8 cellular contexts compared by ENCODE assay signal in genomic region chr2:240560480-240561324, GRCh38. TPM values are rescaled to one million over a fixed set of nuclear protein-coding genes. Genes with fewer than 3 reads are reported as not detected.
DNase-seq lines count a peak whose midpoint lies in the region; ATAC-seq and TF ChIP-seq lines count a peak whose summit lies in the region.

No MANE protein-coding gene starts in this region.

- H3K9me3 ChIP-seq in SJSA1 (replicated peaks) (no peaks in the 10 kb centered on the region), gastroesophageal sphincter (no peaks in the 10 kb centered on the region), suprapubic skin (no peaks in the 10 kb centered on the region)

- TF ChIP-seq POLR2A in gastroesophageal sphincter (IDR thresholded peaks at IDR 0.05) (peak; percentile 72 to 80), suprapubic skin (IDR thresholded peaks at IDR 0.05) (peak; percentile 7 to 54)

- H3K27me3 Mint-ChIP-seq in activated naive CD4-positive, alpha-beta T cell treated with anti-CD3 and anti-CD28 coated beads for 36 hours (ENCODE audit: low read depth): no peaks in the 10 kb centered on the region

- H3K27me3 ChIP-seq in SJSA1 (replicated peaks) (no peaks in the 10 kb centered on the region), gastroesophageal sphincter (peaks cover 16% of the 10 kb centered on the region), suprapubic skin (no peaks in the 10 kb centered on the region)

- H3K4me3 Mint-ChIP-seq in activated naive CD4-positive, alpha-beta T cell treated with anti-CD3 and anti-CD28 coated beads for 36 hours: peak overlapping the region; percentile 94

- TF ChIP-seq CTCF in gastroesophageal sphincter (IDR thresholded peaks at IDR 0.05) (peak in 2 of 4 experiments; percentile 59 to 60), suprapubic skin (IDR thresholded peaks at IDR 0.05) (peak; percentile 20 to 50)

- peak overlapping the region; percentile 99 for H3K27ac Mint-ChIP-seq in activated naive CD4-positive, alpha-beta T cell treated with anti-CD3 and anti-CD28 coated beads for 36 hours

- POLR2A ChIA-PET in HEK293T (lab: Yijun Ruan, JAX): interaction anchor here (0.7 to 1.4 kb wide), 9 partner anchors 8 to 47 kb away, joined by 3 to 18 read pairs (median 4); partner anchors contain the start of gene CAPN10

- DNase-seq in GM04503 (ENCODE audit: low read depth) (peak; percentile 75), HEK293T (ENCODE audit: extremely low spot score) (peak; percentile 94), MV-4-11 (lab: John Stamatoyannopoulos, UW) (peak; percentile 95), SJSA1 (ENCODE audit: low read depth in 1 of 2, low spot score in 2 of 2) (peak; percentile 99 to 100), nucleus accumbens (lab: John Stamatoyannopoulos, UW) (peak; percentile 73 to 100 (median 98)), suprapubic skin (ENCODE audit: low spot score in 2 of 2) (peak; percentile 100)
- DNase-seq in activated naive CD4-positive, alpha-beta T cell treated with anti-CD3 and anti-CD28 coated beads for 36 hours: peak; percentile 100

- peak overlapping the region; percentile 72 for H3K4me3 ChIP-seq in SJSA1
- peak overlapping the region; percentile 51 to 95 for H3K4me3 ChIP-seq in gastroesophageal sphincter
- peak overlapping the region; percentile 63 for H3K4me3 ChIP-seq in suprapubic skin

- CTCF ChIA-PET in HEK293T (lab: Yijun Ruan, JAX): no interaction called here
- CTCF ChIA-PET in activated naive CD4-positive, alpha-beta T cell treated with anti-CD3 and anti-CD28 coated beads for 36 hours (lab: Charles Lee): no interaction called here

- H3K36me3 ChIP-seq in SJSA1 (peaks cover 9% of the 10 kb centered on the region; the same call in 1 of the 2 replicates), gastroesophageal sphincter (no peaks in the 10 kb centered on the region), suprapubic skin (no peaks in the 10 kb centered on the region)

- intact Hi-C loops in activated naive CD4-positive, alpha-beta T cell treated with anti-CD3 and anti-CD28 coated beads for 36 hours (cut with micrococcal nuclease): loop anchor here (1.0 to 10.0 kb wide), 9 partner anchors 8 to 1324 kb away; partner anchors contain the start of genes ATG4B, CAPN10, GPR35 and HDLBP

- peak; percentile 91 for ATAC-seq in gastroesophageal sphincter

- no peak for TF ChIP-seq EP300 in gastroesophageal sphincter (IDR thresholded peaks at IDR 0.05)
- TF ChIP-seq EP300 in suprapubic skin (IDR thresholded peaks at IDR 0.05): no peak

- 0% methylated on average over 2 to 3 of the region's 101 CpGs for WGBS in gastroesophageal sphincter (ENCODE audit: low coverage in 1 of 2), 2 donors
- WGBS in suprapubic skin: 0% methylated on average over 6 of the region's 101 CpGs

- H3K4me1 Mint-ChIP-seq in activated naive CD4-positive, alpha-beta T cell treated with anti-CD3 and anti-CD28 coated beads for 36 hours (ENCODE audit: low read depth): peaks cover 69% of the 10 kb centered on the region

- H3K27ac ChIP-seq in SJSA1 (peak overlapping the region; percentile 90), gastroesophageal sphincter (peak overlapping the region; percentile 90 to 100 (median 100)), suprapubic skin (peak overlapping the region; percentile 96)

- no peaks in the 10 kb centered on the region for H3K9me3 Mint-ChIP-seq in activated naive CD4-positive, alpha-beta T cell treated with anti-CD3 and anti-CD28 coated beads for 36 hours

- H3K4me1 ChIP-seq in SJSA1 (replicated peaks): peaks cover 36% of the 10 kb centered on the region
- H3K4me1 ChIP-seq in gastroesophageal sphincter: peaks cover 0 to 67% (median 30%) of the 10 kb centered on the region in 3 donors
- peaks cover 73% of the 10 kb centered on the region for H3K4me1 ChIP-seq in suprapubic skin

- H3K36me3 Mint-ChIP-seq in activated naive CD4-positive, alpha-beta T cell treated with anti-CD3 and anti-CD28 coated beads for 36 hours (ENCODE audit: low read depth): peaks cover 37% of the 10 kb centered on the region

TF ChIP-seq in HEK293T, 16 proteins besides CTCF, POLR2A, EP300 and RAD21:
- no peak for TF ChIP-seq PKNOX1 (IDR thresholded peaks at IDR 0.05)
- TF ChIP-seq FOXK2 (IDR thresholded peaks at IDR 0.05): no peak
- TF ChIP-seq ARNT (IDR thresholded peaks at IDR 0.05): peak; percentile 66; the same call in 1 of the 2 replicates
- no peak for TF ChIP-seq FOXA1 (IDR thresholded peaks at IDR 0.05)
- TF ChIP-seq ELF4 (IDR thresholded peaks at IDR 0.05): peak; percentile 97
- TF ChIP-seq TARDBP (IDR thresholded peaks at IDR 0.05): no peak
- 0 out of 2 replicates have a peak, but pooled peaks have one; percentile 28 for TF ChIP-seq SP1 (IDR thresholded peaks at IDR 0.05)
- no peak for TF ChIP-seq FOXM1 (IDR thresholded peaks at IDR 0.05; ENCODE audit: borderline replicate concordance)
- TF ChIP-seq HDGF (IDR thresholded peaks at IDR 0.05; ENCODE audit: borderline replicate concordance): peak; percentile 62; the same call in 1 of the 2 replicates
- no peak for TF ChIP-seq NFRKB (IDR thresholded peaks at IDR 0.05)
- TF ChIP-seq CTBP1 (IDR thresholded peaks at IDR 0.05; ENCODE audit: borderline replicate concordance): no peak
- TF ChIP-seq LEF1 (IDR thresholded peaks at IDR 0.05; ENCODE audit: borderline replicate concordance): no peak; the same call in 1 of the 2 replicates
- no peak for TF ChIP-seq SUZ12 (IDR thresholded peaks at IDR 0.05)
- no peak for TF ChIP-seq BHLHE40 (IDR thresholded peaks at IDR 0.05; ENCODE audit: borderline replicate concordance)
- peak; percentile 84 for TF ChIP-seq L3MBTL2 (conservative IDR thresholded peaks at IDR 0.05)
- no peak for TF ChIP-seq ZNF384 (IDR thresholded peaks at IDR 0.05)

RNA-seq across cellular contexts. Expression of gene DUSP28, which starts 0.5 kb away (rescaled TPM):
- total RNA-seq in SJSA1 (2014; rRNA removed; shearing (Covaris generic)): 3.9 and 8.6 TPM in 2 replicates
- 1 to 10 TPM; 5.1 to 5.6 TPM for total RNA-seq in activated naive CD4-positive, alpha-beta T cell treated with anti-CD3 and anti-CD28 coated beads for 36 hours
- total RNA-seq in gastroesophageal sphincter: 1 to 10 TPM; 3.0 to 5.3 (median 4.0) TPM
- total RNA-seq in suprapubic skin: 10 to 100 TPM in 1 of 4 donors, 1 to 10 TPM in 3; 6.3 to 10.4 (median 8.3) TPM

RNA-seq across cellular contexts. Expression of gene ANKMY1, which starts 2.9 kb away (rescaled TPM):
- 8.1 and 18.8 TPM in 2 replicates for total RNA-seq in SJSA1 (2014; rRNA removed; shearing (Covaris generic))
- total RNA-seq in activated naive CD4-positive, alpha-beta T cell treated with anti-CD3 and anti-CD28 coated beads for 36 hours: 10 to 100 TPM; 17.0 to 17.4 TPM
- total RNA-seq in gastroesophageal sphincter: 10 to 100 TPM in 1 of 4 donors, 1 to 10 TPM in 3; 7.0 to 12.0 (median 8.9) TPM
- 10 to 100 TPM; 12.2 to 52.1 (median 23.0) TPM for total RNA-seq in suprapubic skin

RNA-seq across cellular contexts. Expression of gene RNPEPL1, which starts 7.6 kb away (rescaled TPM):
- 14.3 and 14.9 TPM in 2 replicates for total RNA-seq in SJSA1 (2014; rRNA removed; shearing (Covaris generic))
- 10 to 100 TPM; 40.3 to 44.3 TPM for total RNA-seq in activated naive CD4-positive, alpha-beta T cell treated with anti-CD3 and anti-CD28 coated beads for 36 hours
- total RNA-seq in gastroesophageal sphincter (100 to 1,000 TPM in 1 of 4 donors, 10 to 100 TPM in 3; 49.1 to 127 (median 55.5) TPM), suprapubic skin (100 to 1,000 TPM in 1 of 4 donors, 10 to 100 TPM in 3; 70.8 to 104 (median 72.6) TPM)

RNA-seq across cellular contexts. Expression of gene CAPN10, which starts 25.8 kb away (rescaled TPM):
- total RNA-seq in SJSA1 (2014; rRNA removed; shearing (Covaris generic)): 17.7 and 34.0 TPM in 2 replicates
- 10 to 100 TPM; 24.9 to 28.5 TPM for total RNA-seq in activated naive CD4-positive, alpha-beta T cell treated with anti-CD3 and anti-CD28 coated beads for 36 hours
- total RNA-seq in gastroesophageal sphincter: 10 to 100 TPM; 19.2 to 34.7 (median 23.2) TPM
- total RNA-seq in suprapubic skin: 10 to 100 TPM; 31.3 to 73.6 (median 37.9) TPM

Comparison
In these comparisons a context has a peak if more than half of its experiments do, and no peak if none do; other contexts are left out.
1. Peak in every context shown above with its lines: DNase-seq, ATAC-seq, H3K4me3 ChIP-seq and H3K27ac ChIP-seq.